In genomic region chr16:89972244-89973234, GRCh38 we compare ENCODE assay signal across 8 cellular contexts. TPM values are rescaled to one million over a fixed set of nuclear protein-coding genes. Genes with fewer than 3 reads are reported as not detected.
DNase-seq lines count a peak whose midpoint lies in the region; ATAC-seq, FAIRE-seq and TF ChIP-seq lines count a peak whose summit lies in the region.

No MANE protein-coding gene starts in this region.

- CTCF ChIA-PET in AG04449 (lab: Yijun Ruan, JAX), result interaction anchor here (0.9 to 1.4 kb wide), 3 partner anchors 10 to 54 kb away, joined by 3 to 4 read pairs (median 3); partner anchors contain the start of gene MC1R

- H3K4me1 ChIP-seq in kidney (ENCODE audit: control insufficient read depth in 1 of 2, insufficient read depth in 1 of 2, low read depth in 1 of 2, low read length in 2 of 2), result peaks cover 7 to 18% of the 10 kb centered on the region in 2 donors

- peak overlapping the region; percentile 95 for H3K4me3 ChIP-seq in AG04449 (ENCODE audit: low read depth, low read length)
- H3K4me3 ChIP-seq in kidney (ENCODE audit: low read length in 2 of 2), result peak overlapping the region; percentile 86 to 96

- peak overlapping the region; percentile 82 to 93 for H3K9ac ChIP-seq in kidney (ENCODE audit: low read length in 2 of 2)

- FAIRE-seq in kidney (lab: Jason Lieb, UNC), result no peak

- no peaks in the 10 kb centered on the region for H3K9me3 ChIP-seq in kidney (ENCODE audit: control insufficient read depth in 1 of 2, low read length in 2 of 2)

- peaks cover 2 to 6% of the 10 kb centered on the region in 2 donors for H3K36me3 ChIP-seq in kidney (ENCODE audit: control insufficient read depth in 1 of 2, insufficient read depth in 2 of 2, low read length in 2 of 2)

- peak; percentile 86 for ATAC-seq in GM18867 (IDR thresholded peaks at IDR 0.05; ENCODE audit: unreplicated experiment)
- ATAC-seq in HG03095 (IDR thresholded peaks at IDR 0.05; ENCODE audit: unreplicated experiment), result peak; percentile 78

- TF ChIP-seq CTCF in AG04449 (IDR thresholded peaks at IDR 0.05; ENCODE audit: insufficient read depth, low read length, missing control alignments) (peak; percentile 6), kidney (IDR thresholded peaks at IDR 0.05; ENCODE audit: borderline replicate concordance, extremely low read depth, insufficient read depth) (no peak)

- DNase-seq in AG04449 (ENCODE audit: low read depth, low spot score) (no peak), NCI-H2196 treated with DMSO at 0.1 percent for 48 hours (lab: John Stamatoyannopoulos, UW; ENCODE audit: unreplicated experiment) (peak; percentile 42), kidney (peak; percentile 97)
- peak; percentile 77 to 89 (median 86) for DNase-seq in activated CD4-positive, CD25-positive, alpha-beta regulatory T cell (lab: John Stamatoyannopoulos, UW)
- DNase-seq in central memory CD4-positive, alpha-beta T cell, result peak; percentile 92
- DNase-seq in stimulated activated CD4-positive, alpha-beta T cell treated with anti-CD3 and anti-CD28 coated beads, Interleukin-12 subunit alpha, Interleukin-12 subunit beta, amount 100 ng/mL, for 48 hours (ENCODE audit: low read depth in 2 of 3, low spot score in 1 of 3), result peak; percentile 81 to 86 (median 84)

- POLR2A ChIA-PET in AG04449 (lab: Yijun Ruan, JAX), result interaction anchor here (0.6 to 2.0 kb wide), 5 partner anchors 24 to 257 kb away, joined by 3 to 5 read pairs (median 3); partner anchors contain the start of genes DEF8 and TUBB3

- intact Hi-C loops in kidney (cut with DNase I), result no loop called here

- H3K27ac ChIP-seq in kidney (ENCODE audit: low read depth in 2 of 2, low read length in 2 of 2), result peak overlapping the region; percentile 97

RNA-seq across cellular contexts. Expression of gene DEF8, which starts 24.0 kb away (rescaled TPM):
- 66.2 TPM for total RNA-seq in kidney
- 39.3 TPM for polyA plus RNA-seq in kidney (ENCODE audit: insufficient read depth, low read depth, low replicate concordance)

RNA-seq across cellular contexts. Expression of gene DBNDD1, which starts 46.7 kb away (rescaled TPM):
- total RNA-seq in kidney, result 16.3 TPM
- polyA plus RNA-seq in kidney (ENCODE audit: insufficient read depth, low read depth, low replicate concordance), result 15.1 TPM

RNA-seq across cellular contexts. Expression of gene TUBB3, which starts 49.4 kb away (rescaled TPM):
- 35.0 TPM for total RNA-seq in kidney
- 3.4 TPM for polyA plus RNA-seq in kidney (ENCODE audit: insufficient read depth, low read depth, low replicate concordance)

RNA-seq across cellular contexts. Expression of gene MC1R, which starts 53.9 kb away (rescaled TPM):
- 13.5 TPM for total RNA-seq in kidney
- polyA plus RNA-seq in kidney (ENCODE audit: insufficient read depth, low read depth, low replicate concordance), result 2.1 TPM
